23 cellular contexts compared by ENCODE assay signal in the genomic region with DNA sequence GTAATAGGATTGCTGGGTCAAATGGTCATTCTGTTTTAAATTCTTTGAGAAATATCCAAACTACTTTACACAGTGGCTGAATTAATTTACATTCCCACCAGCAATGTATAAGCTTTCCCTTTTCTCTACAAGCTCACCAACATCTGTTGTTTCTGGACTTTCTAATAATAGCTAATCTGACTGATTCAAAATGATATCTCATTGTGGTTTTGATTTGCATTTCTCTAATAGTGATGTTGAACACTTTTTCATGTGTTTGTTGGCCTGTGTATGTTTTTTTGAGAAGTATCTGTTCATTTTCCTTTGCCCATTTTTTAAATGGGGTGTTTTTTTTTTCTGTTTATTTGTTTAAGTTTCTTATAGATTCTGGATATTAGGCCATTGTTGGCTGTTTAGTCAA.
"Had no signal": no experiment of that assay in that cellular context is flagged by ENCODE, and none has a peak within 500 bp of the region (broad histone marks: within the 10 kb centered on the region; RNA-seq: fewer than 3 reads in every experiment).

No MANE protein-coding gene starts in this region.

- H3K4me1 ChIP-seq: esophagus squamous epithelium, lower lobe of right lung, prostate gland, right atrium auricular region, stomach, thyroid gland, vagina had no signal

- H3K27me3 ChIP-seq: esophagus squamous epithelium, right atrium auricular region, stomach, thyroid gland, vagina had no signal

- H3K4me3 ChIP-seq: esophagus squamous epithelium, lower lobe of right lung, prostate gland, right atrium auricular region, smooth muscle cell, stomach, thyroid gland, vagina had no signal

- H3K36me3 ChIP-seq: esophagus squamous epithelium, lower lobe of right lung, prostate gland, right atrium auricular region, stomach, thyroid gland, vagina had no signal

- DNase-seq: effector memory CD8-positive, alpha-beta T cell; erythroblast; esophagus squamous epithelium; foreskin melanocyte; glutamatergic neuron; left ventricle myocardium superior; lower lobe of right lung; naive thymus-derived CD8-positive, alpha-beta T cell; nephron progenitor cell; nucleus accumbens; stimulated activated CD4-positive, alpha-beta T cell treated with anti-CD3 and anti-CD28 coated beads, Interleukin-12 subunit alpha, Interleukin-12 subunit beta, amount 100 ng/mL, for 4 hours; stimulated activated CD4-positive, alpha-beta T cell treated with anti-CD3 and anti-CD28 coated beads, Interleukin-1b, Interleukin-23, amount 100 ng/mL, for 48 hours; stimulated activated CD4-positive, alpha-beta T cell treated with anti-CD3 and anti-CD28 coated beads, Interleukin-4, amount 100 ng/mL, for 1 hour; stimulated activated CD8-positive, alpha-beta memory T cell treated with anti-CD3 and anti-CD28 coated beads, Interleukin-4, amount 100 ng/mL, for 48 hours; stimulated activated naive CD4-positive, alpha-beta T cell treated with Interleukin-2 at 50 U/mL for 16 hours; stomach; thyroid gland; trophoblast cell had no signal

- H3K9me3 ChIP-seq: esophagus squamous epithelium, lower lobe of right lung, prostate gland, right atrium auricular region, stomach, thyroid gland, vagina had no signal

- H3K4me2 ChIP-seq: smooth muscle cell had no signal

- ATAC-seq: effector memory CD8-positive, alpha-beta T cell; left ventricle myocardium superior; lower lobe of right lung; naive thymus-derived CD8-positive, alpha-beta T cell; sciatic nerve had no signal

- H3K27ac ChIP-seq: esophagus squamous epithelium, lower lobe of right lung, prostate gland, right atrium auricular region, stomach, thyroid gland, vagina had no signal
